ENCODE assay signal across 2 cellular contexts in the genomic region with DNA sequence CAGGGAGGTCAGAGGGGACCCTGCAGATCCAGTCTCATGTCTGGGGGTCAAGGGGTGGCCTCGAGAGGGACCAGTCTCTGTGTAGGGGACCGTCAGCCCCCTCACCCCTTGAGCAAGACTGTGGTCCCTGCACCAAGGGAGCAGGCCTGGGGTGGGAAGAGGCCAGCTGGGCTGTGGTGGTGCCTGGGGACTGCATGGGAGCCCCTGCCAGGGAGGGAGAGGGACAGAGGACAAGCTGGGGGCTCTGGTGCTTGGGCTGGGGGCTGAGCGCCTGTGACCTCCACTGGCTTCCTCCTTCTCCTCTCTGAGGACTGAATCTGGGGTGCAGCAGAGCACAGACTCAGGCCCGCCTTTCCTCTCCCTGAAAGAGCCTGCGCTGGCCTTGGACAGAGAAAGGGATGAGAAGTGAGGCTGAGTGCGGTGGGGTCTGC.
TF ChIP-seq lines count a peak whose summit lies in the region.

No MANE protein-coding gene starts in this region.

TF ChIP-seq in SK-N-SH, 30 proteins besides CTCF, POLR2A, EP300 and RAD21 (continued from another document):
- TF ChIP-seq, protein P1, sequence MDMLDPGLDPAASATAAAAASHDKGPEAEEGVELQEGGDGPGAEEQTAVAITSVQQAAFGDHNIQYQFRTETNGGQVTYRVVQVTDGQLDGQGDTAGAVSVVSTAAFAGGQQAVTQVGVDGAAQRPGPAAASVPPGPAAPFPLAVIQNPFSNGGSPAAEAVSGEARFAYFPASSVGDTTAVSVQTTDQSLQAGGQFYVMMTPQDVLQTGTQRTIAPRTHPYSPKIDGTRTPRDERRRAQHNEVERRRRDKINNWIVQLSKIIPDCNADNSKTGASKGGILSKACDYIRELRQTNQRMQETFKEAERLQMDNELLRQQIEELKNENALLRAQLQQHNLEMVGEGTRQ (IDR thresholded peaks at IDR 0.05; ENCODE audit: borderline replicate concordance, low read depth, low read length): no peak
- TF ChIP-seq MXI1 (IDR thresholded peaks at IDR 0.05; ENCODE audit: low read depth, low read length): no peak
- TF ChIP-seq SMC3 (IDR thresholded peaks at IDR 0.05; ENCODE audit: low read depth, low read length): no peak
- TF ChIP-seq USF1 (IDR thresholded peaks at IDR 0.05; ENCODE audit: borderline replicate concordance, low read depth): no peak
- no peak for TF ChIP-seq FOXM1 (IDR thresholded peaks at IDR 0.05; ENCODE audit: low read depth)
- TF ChIP-seq ELF1 (IDR thresholded peaks at IDR 0.05): no peak
- no peak for TF ChIP-seq MEF2A (IDR thresholded peaks at IDR 0.05; ENCODE audit: borderline replicate concordance, low read depth)
- TF ChIP-seq RFX5 (IDR thresholded peaks at IDR 0.05; ENCODE audit: low read length): no peak
- TF ChIP-seq MAX (IDR thresholded peaks at IDR 0.05; ENCODE audit: low read depth): no peak
- TF ChIP-seq EZH2phosphoT487 (IDR thresholded peaks at IDR 0.05; ENCODE audit: borderline replicate concordance, low read depth): no peak
- TF ChIP-seq, protein P2, sequence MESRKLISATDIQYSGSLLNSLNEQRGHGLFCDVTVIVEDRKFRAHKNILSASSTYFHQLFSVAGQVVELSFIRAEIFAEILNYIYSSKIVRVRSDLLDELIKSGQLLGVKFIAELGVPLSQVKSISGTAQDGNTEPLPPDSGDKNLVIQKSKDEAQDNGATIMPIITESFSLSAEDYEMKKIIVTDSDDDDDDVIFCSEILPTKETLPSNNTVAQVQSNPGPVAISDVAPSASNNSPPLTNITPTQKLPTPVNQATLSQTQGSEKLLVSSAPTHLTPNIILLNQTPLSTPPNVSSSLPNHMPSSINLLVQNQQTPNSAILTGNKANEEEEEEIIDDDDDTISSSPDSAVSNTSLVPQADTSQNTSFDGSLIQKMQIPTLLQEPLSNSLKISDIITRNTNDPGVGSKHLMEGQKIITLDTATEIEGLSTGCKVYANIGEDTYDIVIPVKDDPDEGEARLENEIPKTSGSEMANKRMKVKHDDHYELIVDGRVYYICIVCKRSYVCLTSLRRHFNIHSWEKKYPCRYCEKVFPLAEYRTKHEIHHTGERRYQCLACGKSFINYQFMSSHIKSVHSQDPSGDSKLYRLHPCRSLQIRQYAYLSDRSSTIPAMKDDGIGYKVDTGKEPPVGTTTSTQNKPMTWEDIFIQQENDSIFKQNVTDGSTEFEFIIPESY (IDR thresholded peaks at IDR 0.05; ENCODE audit: borderline replicate concordance, low read depth): no peak
- no peak for TF ChIP-seq YY1 (IDR thresholded peaks at IDR 0.05; ENCODE audit: low read depth)
- TF ChIP-seq TAF1 (IDR thresholded peaks at IDR 0.05; ENCODE audit: borderline replicate concordance, low read depth, low read length): no peak
- TF ChIP-seq, protein P3, sequence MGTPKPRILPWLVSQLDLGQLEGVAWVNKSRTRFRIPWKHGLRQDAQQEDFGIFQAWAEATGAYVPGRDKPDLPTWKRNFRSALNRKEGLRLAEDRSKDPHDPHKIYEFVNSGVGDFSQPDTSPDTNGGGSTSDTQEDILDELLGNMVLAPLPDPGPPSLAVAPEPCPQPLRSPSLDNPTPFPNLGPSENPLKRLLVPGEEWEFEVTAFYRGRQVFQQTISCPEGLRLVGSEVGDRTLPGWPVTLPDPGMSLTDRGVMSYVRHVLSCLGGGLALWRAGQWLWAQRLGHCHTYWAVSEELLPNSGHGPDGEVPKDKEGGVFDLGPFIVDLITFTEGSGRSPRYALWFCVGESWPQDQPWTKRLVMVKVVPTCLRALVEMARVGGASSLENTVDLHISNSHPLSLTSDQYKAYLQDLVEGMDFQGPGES (IDR thresholded peaks at IDR 0.05; ENCODE audit: low read depth, low read length): no peak
- no peak for TF ChIP-seq NFIC (IDR thresholded peaks at IDR 0.05; ENCODE audit: borderline replicate concordance)
- no peak for TF ChIP-seq FOXJ3 (CRISPR knock-in tag; IDR thresholded peaks at IDR 0.05)

TF ChIP-seq in SK-N-SH treated with all-trans-retinoic acid at 6 μM for 48 hours, 23 proteins besides CTCF, POLR2A, EP300 and RAD21 (continued from another document):
- no peak for TF ChIP-seq POU6F1 (CRISPR knock-in tag; IDR thresholded peaks at IDR 0.05; ENCODE audit: borderline replicate concordance, low read depth)
- no peak for TF ChIP-seq CREB5 (CRISPR knock-in tag; IDR thresholded peaks at IDR 0.05; ENCODE audit: low read depth)
- TF ChIP-seq, protein P4, sequence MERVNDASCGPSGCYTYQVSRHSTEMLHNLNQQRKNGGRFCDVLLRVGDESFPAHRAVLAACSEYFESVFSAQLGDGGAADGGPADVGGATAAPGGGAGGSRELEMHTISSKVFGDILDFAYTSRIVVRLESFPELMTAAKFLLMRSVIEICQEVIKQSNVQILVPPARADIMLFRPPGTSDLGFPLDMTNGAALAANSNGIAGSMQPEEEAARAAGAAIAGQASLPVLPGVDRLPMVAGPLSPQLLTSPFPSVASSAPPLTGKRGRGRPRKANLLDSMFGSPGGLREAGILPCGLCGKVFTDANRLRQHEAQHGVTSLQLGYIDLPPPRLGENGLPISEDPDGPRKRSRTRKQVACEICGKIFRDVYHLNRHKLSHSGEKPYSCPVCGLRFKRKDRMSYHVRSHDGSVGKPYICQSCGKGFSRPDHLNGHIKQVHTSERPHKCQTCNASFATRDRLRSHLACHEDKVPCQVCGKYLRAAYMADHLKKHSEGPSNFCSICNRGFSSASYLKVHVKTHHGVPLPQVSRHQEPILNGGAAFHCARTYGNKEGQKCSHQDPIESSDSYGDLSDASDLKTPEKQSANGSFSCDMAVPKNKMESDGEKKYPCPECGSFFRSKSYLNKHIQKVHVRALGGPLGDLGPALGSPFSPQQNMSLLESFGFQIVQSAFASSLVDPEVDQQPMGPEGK (CRISPR knock-in tag; IDR thresholded peaks at IDR 0.05; ENCODE audit: borderline replicate concordance): no peak
- TF ChIP-seq ZNF8 (CRISPR knock-in tag; IDR thresholded peaks at IDR 0.05): no peak
- TF ChIP-seq ZC3H10 (CRISPR knock-in tag; IDR thresholded peaks at IDR 0.05): no peak
- no peak for TF ChIP-seq TSHZ2 (CRISPR knock-in tag; IDR thresholded peaks at IDR 0.05)
TF ChIP-seq in SK-N-SH treated with all-trans-retinoic acid at 6 μM for 48 hours: peak in this region for 0.
